26 cellular contexts compared by ENCODE assay signal in genomic region chr5:98604301-98604700, GRCh38.
"Had no signal": no experiment of that assay in that cellular context is flagged by ENCODE, and none has a peak within 500 bp of the region (broad histone marks: within the 10 kb centered on the region; RNA-seq: fewer than 3 reads in every experiment).

No MANE protein-coding gene starts in this region.

- H3K4me3 ChIP-seq: breast epithelium, esophagus squamous epithelium, gastroesophageal sphincter, thyroid gland, upper lobe of right lung had no signal

- H3K27ac Mint-ChIP-seq: activated CD4-positive, alpha-beta T cell treated with anti-CD3 and anti-CD28 coated beads, Interleukin-2, amount 10 ng/mL, durations not matched to agents 7 days and 5 days; activated CD8-positive, alpha-beta T cell treated with anti-CD3 and anti-CD28 coated beads, Interleukin-2, amount 10 ng/mL, durations not matched to agents 7 days and 5 days; activated naive CD8-positive, alpha-beta T cell treated with anti-CD3 and anti-CD28 coated beads, Interleukin-2, amount 50 U/mL, for 24 hours; activated T-helper 1 cell treated with anti-CD3 and anti-CD28 coated beads, Interleukin-12 subunit alpha, Interleukin-12 subunit beta, Interleukin-2, Interleukin-4 antibody, amounts not matched to agents 30 ng/mL and 10 ng/mL and 1 ng/mL, durations not matched to agents 14 hours and 24 hours and 36 hours; effector memory CD8-positive, alpha-beta T cell; nephron; T-cell; T-helper 2 cell treated with Interferon-gamma antibody and Interleukin-4, amounts not matched to agents 5 μg/mL and 100 μg/mL, for 36 hours had no signal

- H3K4me1 ChIP-seq: breast epithelium, esophagus squamous epithelium, gastroesophageal sphincter, thyroid gland, upper lobe of right lung had no signal

- H3K9me3 Mint-ChIP-seq: T-helper 2 cell treated with Interferon-gamma antibody and Interleukin-4, amounts not matched to agents 5 μg/mL and 100 μg/mL, for 36 hours had no signal

- H3K36me3 Mint-ChIP-seq: T-cell had no signal

- H3K27me3 ChIP-seq: breast epithelium, esophagus squamous epithelium, gastroesophageal sphincter, thyroid gland, upper lobe of right lung had no signal

- H3K27ac ChIP-seq: breast epithelium, esophagus squamous epithelium, gastroesophageal sphincter, thyroid gland, upper lobe of right lung, WERI-Rb-1 had no signal

- ATAC-seq: activated CD8-positive, alpha-beta T cell treated with anti-CD3 and anti-CD28 coated beads, Interleukin-2, amount 10 ng/mL, durations not matched to agents 7 days and 5 days; activated naive CD8-positive, alpha-beta T cell treated with anti-CD3 and anti-CD28 coated beads, Interleukin-2, amount 50 U/mL, for 24 hours; effector memory CD8-positive, alpha-beta T cell; gastroesophageal sphincter; left ventricle myocardium superior; stimulated activated naive CD8-positive, alpha-beta T cell treated with anti-CD3 and anti-CD28 coated beads, Interleukin-15, Interleukin-2, amounts not matched to agents 100 U/mL and 50 U/mL, for 24 hours; T-cell; upper lobe of right lung had no signal

- DNase-seq: activated CD4-positive, alpha-beta T cell treated with anti-CD3 and anti-CD28 coated beads, Interleukin-2, amount 10 ng/mL, durations not matched to agents 7 days and 5 days; activated CD4-positive, CD25-positive, alpha-beta regulatory T cell treated with anti-CD3 and anti-CD28 coated beads, Interleukin-2, amount 50 U/mL, for 72 hours; activated CD8-positive, alpha-beta T cell treated with anti-CD3 and anti-CD28 coated beads, Interleukin-2, amount 10 ng/mL, durations not matched to agents 7 days and 5 days; activated gamma-delta T cell; activated naive CD4-positive, alpha-beta T cell treated with anti-CD3 and anti-CD28 coated beads, Interleukin-2, amount 50 U/mL, for 16 hours; activated naive CD8-positive, alpha-beta T cell treated with anti-CD3 and anti-CD28 coated beads, Interleukin-2, amount 50 U/mL, for 24 hours; effector memory CD8-positive, alpha-beta T cell; esophagus squamous epithelium; head of caudate nucleus; hypothalamus; left ventricle myocardium superior; mammary epithelial cell; midbrain; stimulated activated CD4-positive, alpha-beta T cell treated with anti-CD3 and anti-CD28 coated beads, Interleukin-4, amount 100 ng/mL, for 4 hours; stimulated activated naive CD8-positive, alpha-beta T cell treated with anti-CD3 and anti-CD28 coated beads, Interleukin-15, Interleukin-2, amounts not matched to agents 100 U/mL and 50 U/mL, for 24 hours; T-cell; thyroid gland; upper lobe of right lung; WERI-Rb-1 had no signal

- H3K27me3 Mint-ChIP-seq: activated CD4-positive, alpha-beta T cell treated with anti-CD3 and anti-CD28 coated beads, Interleukin-2, amount 10 ng/mL, durations not matched to agents 7 days and 5 days; activated naive CD8-positive, alpha-beta T cell treated with anti-CD3 and anti-CD28 coated beads, Interleukin-2, amount 50 U/mL, for 24 hours; central memory CD8-positive, alpha-beta T cell; effector memory CD8-positive, alpha-beta T cell; progenitor cell of endocrine pancreas had no signal

- H3K4me1 Mint-ChIP-seq: activated CD4-positive, alpha-beta T cell treated with anti-CD3 and anti-CD28 coated beads, Interleukin-2, amount 10 ng/mL, durations not matched to agents 7 days and 5 days; activated naive CD8-positive, alpha-beta T cell treated with anti-CD3 and anti-CD28 coated beads, Interleukin-2, amount 50 U/mL, for 24 hours; central memory CD8-positive, alpha-beta T cell; nephron; T-cell had no signal

- H3K36me3 ChIP-seq: breast epithelium, esophagus squamous epithelium, gastroesophageal sphincter, thyroid gland, upper lobe of right lung, WERI-Rb-1 had no signal

- H3K9me3 ChIP-seq: breast epithelium, esophagus squamous epithelium, gastroesophageal sphincter, thyroid gland, upper lobe of right lung had no signal

- H3K4me3 Mint-ChIP-seq: activated CD4-positive, alpha-beta T cell treated with anti-CD3 and anti-CD28 coated beads, Interleukin-2, amount 10 ng/mL, durations not matched to agents 7 days and 5 days; activated CD8-positive, alpha-beta T cell treated with anti-CD3 and anti-CD28 coated beads, Interleukin-2, amount 10 ng/mL, durations not matched to agents 7 days and 5 days; activated naive CD8-positive, alpha-beta T cell treated with anti-CD3 and anti-CD28 coated beads, Interleukin-2, amount 50 U/mL, for 24 hours; activated T-helper 1 cell treated with anti-CD3 and anti-CD28 coated beads, Interleukin-12 subunit alpha, Interleukin-12 subunit beta, Interleukin-2, Interleukin-4 antibody, amounts not matched to agents 30 ng/mL and 10 ng/mL and 1 ng/mL, durations not matched to agents 14 hours and 24 hours and 36 hours; central memory CD8-positive, alpha-beta T cell; effector memory CD8-positive, alpha-beta T cell; nephron; T-cell; T-helper 2 cell treated with Interferon-gamma antibody and Interleukin-4, amounts not matched to agents 5 μg/mL and 100 μg/mL, for 36 hours had no signal
